1 cellular context compared by ENCODE assay signal in the genomic region with DNA sequence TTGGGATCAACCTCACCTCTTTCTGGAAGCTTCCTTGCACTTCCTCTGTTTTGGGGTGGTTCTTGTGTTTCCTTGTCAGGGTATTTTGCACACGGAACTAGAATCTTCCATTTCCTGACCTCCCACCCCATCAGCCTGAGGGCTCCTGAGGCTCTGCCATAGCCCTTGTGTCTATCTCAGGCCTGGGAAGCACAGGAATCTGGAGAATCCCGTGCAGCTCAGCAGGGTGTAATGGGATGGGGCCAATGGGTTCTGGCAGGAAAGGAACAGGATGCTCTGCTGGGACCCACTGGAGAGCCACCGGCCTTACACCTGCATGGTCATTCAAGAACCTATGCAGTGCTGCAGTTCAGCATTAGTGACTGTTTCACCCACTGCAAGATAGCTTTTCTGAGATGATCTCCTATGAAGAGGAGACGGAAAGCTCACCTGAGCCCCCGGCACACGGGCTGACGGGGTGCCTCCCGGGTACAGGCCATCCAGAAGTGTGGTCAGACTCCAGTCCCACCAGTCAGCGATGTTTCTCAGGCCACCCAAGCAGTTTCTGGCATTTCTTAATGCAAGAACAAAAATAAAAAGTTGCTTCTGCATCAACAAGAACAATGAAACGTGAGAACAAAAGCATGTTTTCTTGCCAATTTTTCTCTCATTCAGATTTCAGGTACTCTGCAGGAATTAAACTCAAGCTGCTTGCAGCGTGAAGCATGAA.
TF ChIP-seq lines count a peak whose summit lies in the region.

No MANE protein-coding gene starts in this region.

TF ChIP-seq in GM23338, 12 proteins besides CTCF, POLR2A, EP300 and RAD21 (continued from another document):
- TF ChIP-seq, protein P1, sequence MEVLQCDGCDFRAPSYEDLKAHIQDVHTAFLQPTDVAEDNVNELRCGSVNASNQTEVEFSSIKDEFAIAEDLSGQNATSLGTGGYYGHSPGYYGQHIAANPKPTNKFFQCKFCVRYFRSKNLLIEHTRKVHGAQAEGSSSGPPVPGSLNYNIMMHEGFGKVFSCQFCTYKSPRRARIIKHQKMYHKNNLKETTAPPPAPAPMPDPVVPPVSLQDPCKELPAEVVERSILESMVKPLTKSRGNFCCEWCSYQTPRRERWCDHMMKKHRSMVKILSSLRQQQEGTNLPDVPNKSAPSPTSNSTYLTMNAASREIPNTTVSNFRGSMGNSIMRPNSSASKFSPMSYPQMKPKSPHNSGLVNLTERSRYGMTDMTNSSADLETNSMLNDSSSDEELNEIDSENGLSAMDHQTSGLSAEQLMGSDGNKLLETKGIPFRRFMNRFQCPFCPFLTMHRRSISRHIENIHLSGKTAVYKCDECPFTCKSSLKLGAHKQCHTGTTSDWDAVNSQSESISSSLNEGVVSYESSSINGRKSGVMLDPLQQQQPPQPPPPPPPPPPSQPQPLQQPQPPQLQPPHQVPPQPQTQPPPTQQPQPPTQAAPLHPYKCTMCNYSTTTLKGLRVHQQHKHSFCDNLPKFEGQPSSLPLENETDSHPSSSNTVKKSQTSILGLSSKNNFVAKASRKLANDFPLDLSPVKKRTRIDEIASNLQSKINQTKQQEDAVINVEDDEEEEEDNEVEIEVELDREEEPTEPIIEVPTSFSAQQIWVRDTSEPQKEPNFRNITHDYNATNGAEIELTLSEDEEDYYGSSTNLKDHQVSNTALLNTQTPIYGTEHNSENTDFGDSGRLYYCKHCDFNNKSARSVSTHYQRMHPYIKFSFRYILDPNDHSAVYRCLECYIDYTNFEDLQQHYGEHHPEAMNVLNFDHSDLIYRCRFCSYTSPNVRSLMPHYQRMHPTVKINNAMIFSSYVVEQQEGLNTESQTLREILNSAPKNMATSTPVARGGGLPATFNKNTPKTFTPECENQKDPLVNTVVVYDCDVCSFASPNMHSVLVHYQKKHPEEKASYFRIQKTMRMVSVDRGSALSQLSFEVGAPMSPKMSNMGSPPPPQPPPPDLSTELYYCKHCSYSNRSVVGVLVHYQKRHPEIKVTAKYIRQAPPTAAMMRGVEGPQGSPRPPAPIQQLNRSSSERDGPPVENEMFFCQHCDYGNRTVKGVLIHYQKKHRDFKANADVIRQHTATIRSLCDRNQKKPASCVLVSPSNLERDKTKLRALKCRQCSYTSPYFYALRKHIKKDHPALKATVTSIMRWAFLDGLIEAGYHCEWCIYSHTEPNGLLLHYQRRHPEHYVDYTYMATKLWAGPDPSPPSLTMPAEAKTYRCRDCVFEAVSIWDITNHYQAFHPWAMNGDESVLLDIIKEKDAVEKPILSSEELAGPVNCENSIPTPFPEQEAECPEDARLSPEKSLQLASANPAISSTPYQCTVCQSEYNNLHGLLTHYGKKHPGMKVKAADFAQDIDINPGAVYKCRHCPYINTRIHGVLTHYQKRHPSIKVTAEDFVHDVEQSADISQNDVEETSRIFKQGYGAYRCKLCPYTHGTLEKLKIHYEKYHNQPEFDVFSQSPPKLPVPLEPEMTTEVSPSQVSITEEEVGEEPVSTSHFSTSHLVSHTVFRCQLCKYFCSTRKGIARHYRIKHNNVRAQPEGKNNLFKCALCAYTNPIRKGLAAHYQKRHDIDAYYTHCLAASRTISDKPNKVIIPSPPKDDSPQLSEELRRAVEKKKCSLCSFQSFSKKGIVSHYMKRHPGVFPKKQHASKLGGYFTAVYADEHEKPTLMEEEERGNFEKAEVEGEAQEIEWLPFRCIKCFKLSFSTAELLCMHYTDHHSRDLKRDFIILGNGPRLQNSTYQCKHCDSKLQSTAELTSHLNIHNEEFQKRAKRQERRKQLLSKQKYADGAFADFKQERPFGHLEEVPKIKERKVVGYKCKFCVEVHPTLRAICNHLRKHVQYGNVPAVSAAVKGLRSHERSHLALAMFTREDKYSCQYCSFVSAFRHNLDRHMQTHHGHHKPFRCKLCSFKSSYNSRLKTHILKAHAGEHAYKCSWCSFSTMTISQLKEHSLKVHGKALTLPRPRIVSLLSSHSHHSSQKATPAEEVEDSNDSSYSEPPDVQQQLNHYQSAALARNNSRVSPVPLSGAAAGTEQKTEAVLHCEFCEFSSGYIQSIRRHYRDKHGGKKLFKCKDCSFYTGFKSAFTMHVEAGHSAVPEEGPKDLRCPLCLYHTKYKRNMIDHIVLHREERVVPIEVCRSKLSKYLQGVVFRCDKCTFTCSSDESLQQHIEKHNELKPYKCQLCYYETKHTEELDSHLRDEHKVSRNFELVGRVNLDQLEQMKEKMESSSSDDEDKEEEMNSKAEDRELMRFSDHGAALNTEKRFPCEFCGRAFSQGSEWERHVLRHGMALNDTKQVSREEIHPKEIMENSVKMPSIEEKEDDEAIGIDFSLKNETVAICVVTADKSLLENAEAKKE (CRISPR knock-in tag; IDR thresholded peaks at IDR 0.05): peak; percentile 57; the same call in 1 of the 2 replicates
